Comparison of ENCODE assay signal across 14 cellular contexts in the genomic region with DNA sequence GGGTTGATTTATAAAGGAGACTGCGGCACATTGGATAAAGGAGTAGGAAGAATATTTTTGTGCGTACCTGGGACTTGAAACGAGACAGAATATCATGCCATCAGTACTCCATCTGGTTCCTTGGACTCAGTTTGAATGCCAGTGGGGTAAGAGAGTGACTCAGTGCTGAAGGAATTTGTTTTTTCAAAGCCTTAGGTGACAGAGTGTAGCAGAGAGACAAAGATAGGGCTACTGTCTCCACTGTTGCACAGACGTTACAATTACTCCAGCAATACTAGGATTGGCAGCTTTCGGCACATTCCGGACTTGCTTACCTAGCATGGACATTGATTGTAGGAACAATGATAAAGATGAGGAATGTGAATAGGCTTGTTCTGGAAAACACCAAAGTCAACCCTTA.
DNase-seq lines count a peak whose midpoint lies in the region; ATAC-seq, FAIRE-seq and TF ChIP-seq lines count a peak whose summit lies in the region.
"Had no signal": no experiment of that assay in that cellular context is flagged by ENCODE, and none has a peak within 500 bp of the region (broad histone marks: within the 10 kb centered on the region; RNA-seq: fewer than 3 reads in every experiment).

No MANE protein-coding gene starts in this region.

- no peak overlapping the region for H3K4me3 ChIP-seq in AG10803 (ENCODE audit: low read length)
- H3K4me3 ChIP-seq in epithelial cell of esophagus (ENCODE audit: low read length): no peak overlapping the region
- no peak overlapping the region for H3K4me3 ChIP-seq in mesendoderm (ENCODE audit: low read length)

- H3K79me2 ChIP-seq in mesendoderm (ENCODE audit: control insufficient read depth, insufficient read depth, low read length): no peaks in the 10 kb centered on the region

- H2BK120ac ChIP-seq in mesendoderm (ENCODE audit: low read depth, low read length): no peak overlapping the region

- H3K36me3 ChIP-seq in mesendoderm (ENCODE audit: control insufficient read depth, insufficient read depth, low read length): no peaks in the 10 kb centered on the region

- H4K8ac ChIP-seq in mesendoderm (ENCODE audit: low read depth, low read length): no peak overlapping the region

- H2AK5ac ChIP-seq in mesendoderm (ENCODE audit: low read length): no peak overlapping the region

- no peak overlapping the region for H3K9ac ChIP-seq in mesendoderm (ENCODE audit: low read length)
- H3K9ac ChIP-seq: KMS-11 had no signal

- ATAC-seq in HG03175 (IDR thresholded peaks at IDR 0.05; ENCODE audit: unreplicated experiment): no peak
- ATAC-seq: stimulated activated memory B cell treated with anti-CD40 and anti-IgM and Interleukin-4, amounts not matched to agents 10 μg/mL and 1 μg/mL and 100 μg/mL, for 72 hours had no signal

- no peak overlapping the region for H3K56ac ChIP-seq in mesendoderm (ENCODE audit: low read length)

- WGBS in mesendoderm (ENCODE audit: extremely low coverage, insufficient coverage, low lambda C conversion rate): no CpG with 5 or more reads among the region's 6 CpGs

- no peak for FAIRE-seq in HTR-8/SVneo (lab: Jason Lieb, UNC)

- H2BK5ac ChIP-seq in mesendoderm (ENCODE audit: low read length): no peak overlapping the region

- no peak overlapping the region for H4K5ac ChIP-seq in mesendoderm (ENCODE audit: low read length)

- peak; percentile 5 for DNase-seq in AG10803 (ENCODE audit: low read depth)
- DNase-seq in HTR-8/SVneo (ENCODE audit: insufficient read length, low spot score): peak; percentile 4
- DNase-seq in epithelial cell of esophagus (ENCODE audit: low read depth): peak; percentile 42
- peak; percentile 76 for DNase-seq in mesendoderm
- DNase-seq in GM10248 (ENCODE audit: extremely low spot score): no peak
- DNase-seq in activated T-cell treated with anti-CD3 and anti-CD28 coated beads, Interleukin-2, amount 50 U/mL, for 48 hours: no peak
- no peak for DNase-seq in NCI-H748 treated with DMSO at 0.1 percent for 48 hours (lab: John Stamatoyannopoulos, UW)
- DNase-seq: activated gamma-delta T cell treated with Interleukin-2 at 50 U/mL for 16 hours, NCI-H1417 treated with DMSO at 0.1 percent for 48 hours, Right ventricle myocardium superior, T-helper 2 cell had no signal

- H3K4me1 ChIP-seq in mesendoderm (ENCODE audit: control insufficient read depth, low read depth, low read length): peaks cover 3% of the 10 kb centered on the region

- no peak for TF ChIP-seq CTCF in AG10803 (conservative IDR thresholded peaks at IDR 0.05; ENCODE audit: low read length)
- no peak for TF ChIP-seq CTCF in epithelial cell of esophagus (IDR thresholded peaks at IDR 0.05; ENCODE audit: insufficient read depth, low read depth, low read length, missing control alignments)
- TF ChIP-seq CTCF in GM10248 (IDR thresholded peaks at IDR 0.05; ENCODE audit: control extremely low read depth, extremely low read depth, low read depth, missing control alignments): no peak

- H3K4ac ChIP-seq in mesendoderm (ENCODE audit: low read depth, low read length): no peak overlapping the region

- H2BK15ac ChIP-seq in mesendoderm (replicated peaks; ENCODE audit: low read depth): no peak overlapping the region

- POLR2A ChIA-PET in GM10248 (lab: Yijun Ruan, JAX): no interaction called here

- no peak overlapping the region for H3K18ac ChIP-seq in mesendoderm (ENCODE audit: low read length)

- no peak overlapping the region for H3K23ac ChIP-seq in mesendoderm (ENCODE audit: low read length)

- CTCF ChIA-PET in GM10248 (lab: Yijun Ruan, JAX): no interaction called here

- H3K27ac ChIP-seq in mesendoderm (ENCODE audit: low read depth, low read length): no peak overlapping the region
- H3K27ac ChIP-seq: KMS-11 had no signal

- no peaks in the 10 kb centered on the region for H3K79me1 ChIP-seq in mesendoderm (ENCODE audit: low read length)

- H3K4me2 ChIP-seq in mesendoderm (ENCODE audit: low read length): no peak overlapping the region
- H3K4me2 ChIP-seq: KMS-11 had no signal

- H3K27me3 ChIP-seq in mesendoderm (ENCODE audit: insufficient read depth, low read length, poor library complexity): no peaks in the 10 kb centered on the region

Comparison
In these comparisons a context has a peak if more than half of its experiments do, and no peak if none do; other contexts are left out.
1. DNase-seq: peak in AG10803 (single experiment), HTR-8/SVneo (single experiment), epithelial cell of esophagus (single experiment) and mesendoderm (single experiment); none in GM10248 (single experiment), activated T-cell treated with anti-CD3 and anti-CD28 coated beads, Interleukin-2, amount 50 U/mL, for 48 hours (0 of 2) and NCI-H748 treated with DMSO at 0.1 percent for 48 hours (single experiment).